ENCODE assay signal across 16 cellular contexts in genomic region chr2:189676471-189676870, GRCh38.
"Had no signal": no experiment of that assay in that cellular context is flagged by ENCODE, and none has a peak within 500 bp of the region (broad histone marks: within the 10 kb centered on the region; RNA-seq: fewer than 3 reads in every experiment).

No MANE protein-coding gene starts in this region.

- H3K36me3 ChIP-seq: uterus had no signal

- H3K4me3 ChIP-seq: body of pancreas, esophagus muscularis mucosa, gastrocnemius medialis, heart left ventricle, tibial artery, uterus had no signal

- H3K9me3 ChIP-seq: body of pancreas, gastrocnemius medialis, tibial artery, uterus had no signal

- H3K4me1 ChIP-seq: uterus had no signal

- DNase-seq: activated CD4-positive, alpha-beta T cell treated with anti-CD3 and anti-CD28 coated beads, Interleukin-2, amount 50 U/mL, for 4 hours; activated CD4-positive, CD25-positive, alpha-beta regulatory T cell treated with anti-CD3 and anti-CD28 coated beads, Interleukin-2, amount 50 U/mL, for 72 hours; activated naive CD4-positive, alpha-beta T cell treated with Interleukin-2 at 50 U/mL for 16 hours; body of pancreas; cortex of kidney; effector CD4-positive, alpha-beta T cell; gastrocnemius medialis; heart left ventricle; immature natural killer cell; stimulated activated CD4-positive, alpha-beta T cell treated with anti-CD3 and anti-CD28 coated beads, Interleukin-4, amount 100 ng/mL, for 1 hour; stimulated activated naive B cell treated with anti-CD40 and anti-IgM and Interleukin-4, amounts not matched to agents 10 μg/mL and 1 μg/mL and 100 μg/mL, for 72 hours; T-helper 1 cell; T1000; tibial artery; uterus had no signal

- H3K27ac ChIP-seq: body of pancreas, heart left ventricle, tibial artery had no signal

- H3K27me3 ChIP-seq: body of pancreas, esophagus muscularis mucosa, gastrocnemius medialis, heart left ventricle, tibial artery, uterus had no signal
